ENCODE assay signal across 19 cellular contexts in genomic region chr7:148031019-148031418, GRCh38.
"Had no signal": no experiment of that assay in that cellular context is flagged by ENCODE, and none has a peak within 500 bp of the region (broad histone marks: within the 10 kb centered on the region; RNA-seq: fewer than 3 reads in every experiment).

No MANE protein-coding gene starts in this region.

- ATAC-seq: gastroesophageal sphincter; mucosa of descending colon; naive thymus-derived CD8-positive, alpha-beta T cell; pancreas; right lobe of liver; stimulated activated memory B cell treated with anti-CD40 and anti-IgM and Interleukin-4, amounts not matched to agents 10 μg/mL and 1 μg/mL and 100 μg/mL, for 72 hours; upper lobe of right lung had no signal

- FAIRE-seq: endometrium, islet of Langerhans, pancreas had no signal

- H3K27ac ChIP-seq: epithelial cell of prostate, esophagus muscularis mucosa, gastroesophageal sphincter, pancreas, prostate gland, right lobe of liver, tibial artery, upper lobe of right lung had no signal

- H3K9me3 ChIP-seq: esophagus muscularis mucosa, gastroesophageal sphincter, mucosa of descending colon, pancreas, prostate gland, right lobe of liver, tibial artery, upper lobe of right lung had no signal

- H3K36me3 ChIP-seq: esophagus muscularis mucosa, gastroesophageal sphincter, pancreas, prostate gland, right lobe of liver, tibial artery, upper lobe of right lung had no signal

- H3K4me3 ChIP-seq: esophagus muscularis mucosa, gastroesophageal sphincter, mucosa of descending colon, pancreas, prostate gland, right lobe of liver, tibial artery, upper lobe of right lung had no signal

- H3K4me1 ChIP-seq: esophagus muscularis mucosa, gastroesophageal sphincter, pancreas, prostate gland, right lobe of liver, tibial artery, upper lobe of right lung had no signal

- DNase-seq: effector memory CD4-positive, alpha-beta T cell; kidney glomerular epithelial cell; mammary epithelial cell; mucosa of descending colon; naive thymus-derived CD8-positive, alpha-beta T cell; nucleus accumbens; pancreas; retina; right lobe of liver; stimulated activated CD4-positive, alpha-beta T cell treated with anti-CD3 and anti-CD28 coated beads, Interleukin-4, amount 100 ng/mL, for 24 hours; tibial artery; upper lobe of right lung had no signal

- H3K27me3 ChIP-seq: esophagus muscularis mucosa, gastroesophageal sphincter, pancreas, right lobe of liver, tibial artery, upper lobe of right lung had no signal
